16 cellular contexts compared by ENCODE assay signal in the genomic region with DNA sequence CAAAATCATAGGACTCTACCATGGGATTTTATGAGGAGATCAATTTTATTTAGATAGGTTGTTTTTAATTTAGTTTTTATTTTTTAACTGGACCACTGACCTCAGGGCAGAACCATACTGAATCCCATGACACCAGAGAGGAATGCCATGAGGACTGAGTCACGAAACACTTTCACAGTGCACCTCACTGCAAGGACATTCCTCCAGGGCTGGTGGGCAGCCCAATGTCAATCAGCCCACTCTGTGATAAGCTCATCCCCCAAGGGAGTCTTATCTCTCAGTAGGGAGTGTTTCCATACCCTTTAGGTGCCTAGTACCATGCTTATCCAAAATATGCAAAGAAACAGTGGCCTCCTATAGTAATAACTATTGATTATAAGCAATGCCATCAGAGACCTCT.
DNase-seq lines count a peak whose midpoint lies in the region; ATAC-seq and TF ChIP-seq lines count a peak whose summit lies in the region.
"Had no signal": no experiment of that assay in that cellular context is flagged by ENCODE, and none has a peak within 500 bp of the region (broad histone marks: within the 10 kb centered on the region; RNA-seq: fewer than 3 reads in every experiment).

No MANE protein-coding gene starts in this region.

- no peak overlapping the region for H3K4me2 ChIP-seq in GM23248 (ENCODE audit: unreplicated experiment)
- H3K4me2 ChIP-seq: KMS-11 had no signal

- no peaks in the 10 kb centered on the region for H3K79me2 ChIP-seq in GM23248 (ENCODE audit: insufficient read depth)

- H4K20me1 ChIP-seq in GM23248 (ENCODE audit: insufficient read depth): no peaks in the 10 kb centered on the region

- no peak overlapping the region for H2AFZ ChIP-seq in GM23248

- TF ChIP-seq CTCF in tibial nerve (IDR thresholded peaks at IDR 0.05): no peak

- in situ Hi-C loops in GM23248 (cut with MboI): no loop called here

- no peaks in the 10 kb centered on the region for H3K9me2 ChIP-seq in GM23248 (ENCODE audit: insufficient read depth)

- no peak for ATAC-seq in HG03442 (IDR thresholded peaks at IDR 0.05; ENCODE audit: unreplicated experiment)
- no peak for ATAC-seq in GM18868 (IDR thresholded peaks at IDR 0.05; ENCODE audit: unreplicated experiment)
- ATAC-seq: HCT116, HepG2 had no signal

- H3K36me3 ChIP-seq in GM23248 (ENCODE audit: low read depth) (no peaks in the 10 kb centered on the region), tibial nerve (no peaks in the 10 kb centered on the region)

- no peaks in the 10 kb centered on the region for H3K27me3 ChIP-seq in GM23248 (replicated peaks; ENCODE audit: insufficient read depth)
- no peaks in the 10 kb centered on the region for H3K27me3 ChIP-seq in tibial nerve

- H3K27ac ChIP-seq in GM23248 (no peak overlapping the region), tibial nerve (no peak overlapping the region)
- H3K27ac ChIP-seq: KMS-11 had no signal

- no peaks in the 10 kb centered on the region for H3K4me1 ChIP-seq in GM23248 (ENCODE audit: insufficient read depth)
- no peaks in the 10 kb centered on the region for H3K4me1 ChIP-seq in tibial nerve

- H3K4me3 ChIP-seq in GM23248 (no peak overlapping the region), tibial nerve (no peak overlapping the region)

- TF ChIP-seq EP300 in tibial nerve (IDR thresholded peaks at IDR 0.05): no peak

- TF ChIP-seq POLR2A in tibial nerve (IDR thresholded peaks at IDR 0.05): no peak

- DNase-seq in GM23248 (peak; percentile 5), astrocyte of the hippocampus (ENCODE audit: low read depth, low spot score) (peak; percentile 17), hepatic stellate cell (ENCODE audit: low spot score) (peak; percentile 2), tibial nerve (ENCODE audit: low spot score in 2 of 2) (no peak), D341Med (ENCODE audit: low spot score) (no peak)
- DNase-seq: ACHN; C1 segment of cervical spinal cord; Calu3; CD4-positive, alpha-beta T cell; DMS79; GDM1 had no signal

- no peaks in the 10 kb centered on the region for H3K9me3 ChIP-seq in GM23248 (ENCODE audit: low read depth)
- no peaks in the 10 kb centered on the region for H3K9me3 ChIP-seq in tibial nerve

- 11 to 13% methylated on average over 1 of the region's 1 CpG for WGBS in GM23248 (ENCODE audit: low coverage in 1 of 2, low lambda C conversion rate in 2 of 2, missing lambda C conversion rate in 2 of 2), 2 experiments
- 80 to 86% methylated on average over 1 of the region's 1 CpG for WGBS in tibial nerve, 2 donors

- H3K9ac ChIP-seq in GM23248: no peak overlapping the region
- H3K9ac ChIP-seq: KMS-11 had no signal

- no peaks in the 10 kb centered on the region for H3F3A ChIP-seq in GM23248 (ENCODE audit: insufficient read depth)

Comparison
In these comparisons a context has a peak if more than half of its experiments do, and no peak if none do; other contexts are left out.
1. DNase-seq: peak in GM23248 (single experiment), astrocyte of the hippocampus (single experiment) and hepatic stellate cell (single experiment); none in tibial nerve (0 of 2) and D341Med (single experiment).